In genomic region chr4:3202836-3203820, GRCh38 we compare ENCODE assay signal across 8 cellular contexts. TPM values are rescaled to one million over a fixed set of nuclear protein-coding genes. Genes with fewer than 3 reads are reported as not detected.
DNase-seq lines count a peak whose midpoint lies in the region; ATAC-seq and TF ChIP-seq lines count a peak whose summit lies in the region.

No MANE protein-coding gene starts in this region.

- H3K27ac Mint-ChIP-seq in activated naive CD4-positive, alpha-beta T cell treated with anti-CD3 and anti-CD28 coated beads, Interleukin-2, amount 50 U/mL, for 72 hours, result peak overlapping the region; percentile 89
- peak overlapping the region; percentile 55 to 94 (median 84) for H3K27ac Mint-ChIP-seq in naive thymus-derived CD4-positive, alpha-beta T cell
- no peak overlapping the region; the same call in 1 of the 2 replicates for H3K27ac Mint-ChIP-seq in GM23338

- no peak for TF ChIP-seq EP300 in transverse colon (IDR thresholded peaks at IDR 0.05; ENCODE audit: low read depth)

- POLR2A ChIA-PET in naive thymus-derived CD4-positive, alpha-beta T cell (lab: Charles Lee), result interaction anchor here (0.6 to 1.5 kb wide), 6 partner anchors 9 to 1208 kb away, joined by 3 to 5 read pairs (median 4); no protein-coding TSS in a partner anchor

- no peaks in the 10 kb centered on the region for H3K79me2 ChIP-seq in GM23338 (replicated peaks; ENCODE audit: insufficient read depth)

- no peak for TF ChIP-seq CTCF in transverse colon (IDR thresholded peaks at IDR 0.05)
- TF ChIP-seq CTCF in brain microvascular endothelial cell (IDR thresholded peaks at IDR 0.05; ENCODE audit: low read depth, low read length, missing control alignments), result no peak
- TF ChIP-seq CTCF in GM23338 (conservative IDR thresholded peaks at IDR 0.05; ENCODE audit: low read depth in 2 of 2), result no peak

- no peak for TF ChIP-seq POLR2A in transverse colon (IDR thresholded peaks at IDR 0.05)

- H3K36me3 ChIP-seq in naive thymus-derived CD4-positive, alpha-beta T cell (ENCODE audit: control insufficient read depth in 2 of 3, insufficient read depth in 3 of 3, low read length in 3 of 3), result peaks cover 0 to 32% (median under 1%) of the 10 kb centered on the region in 3 experiments
- H3K36me3 ChIP-seq in transverse colon (peaks cover 0 to 25% (median 9%) of the 10 kb centered on the region in 4 donors), brain microvascular endothelial cell (replicated peaks) (peaks cover 15% of the 10 kb centered on the region), GM23338 (ENCODE audit: insufficient read depth) (peaks cover 35% of the 10 kb centered on the region)

- H3F3A ChIP-seq in GM23338 (replicated peaks; ENCODE audit: low read depth), result no peaks in the 10 kb centered on the region

- H3K9me3 ChIP-seq in naive thymus-derived CD4-positive, alpha-beta T cell (ENCODE audit: control insufficient read depth in 2 of 3, low read length in 3 of 3), result no peaks in the 10 kb centered on the region
- H3K9me3 ChIP-seq in transverse colon, result no peaks in the 10 kb centered on the region

- H3K9me3 Mint-ChIP-seq in activated naive CD4-positive, alpha-beta T cell treated with anti-CD3 and anti-CD28 coated beads, Interleukin-2, amount 50 U/mL, for 72 hours, result no peaks in the 10 kb centered on the region
- H3K9me3 Mint-ChIP-seq in naive thymus-derived CD4-positive, alpha-beta T cell, result no peaks in the 10 kb centered on the region
- no peaks in the 10 kb centered on the region; the same call in 2 of the 3 replicates for H3K9me3 Mint-ChIP-seq in GM23338

- no peak overlapping the region for H3K27ac ChIP-seq in naive thymus-derived CD4-positive, alpha-beta T cell (ENCODE audit: low read depth, low read length)
- peak overlapping the region; percentile 45 to 73 (median 68) for H3K27ac ChIP-seq in transverse colon
- H3K27ac ChIP-seq in brain microvascular endothelial cell, result no peak overlapping the region
- H3K27ac ChIP-seq in GM23338 (ENCODE audit: low read depth), result no peak overlapping the region

- no peaks in the 10 kb centered on the region; the same call in 1 of the 2 replicates for H4K20me1 ChIP-seq in GM23338 (replicated peaks; ENCODE audit: insufficient read depth)

- peak overlapping the region; percentile 73 to 88 (median 82) for H3K4me3 Mint-ChIP-seq in naive thymus-derived CD4-positive, alpha-beta T cell
- H3K4me3 Mint-ChIP-seq in GM23338, result no peak overlapping the region

- H3K4me2 ChIP-seq in GM23338, result no peak overlapping the region

- peak; percentile 31 to 43 for ATAC-seq in activated naive CD4-positive, alpha-beta T cell treated with anti-CD3 and anti-CD28 coated beads, Interleukin-2, amount 50 U/mL, for 72 hours
- peak; percentile 20 for ATAC-seq in naive thymus-derived CD4-positive, alpha-beta T cell
- ATAC-seq in GM23338, result no peak

- H3K9me2 ChIP-seq in GM23338 (ENCODE audit: insufficient read depth), result no peaks in the 10 kb centered on the region

- H3K4me1 ChIP-seq in naive thymus-derived CD4-positive, alpha-beta T cell (ENCODE audit: control insufficient read depth in 2 of 2, insufficient read depth in 2 of 2, low read length in 2 of 2), result peaks cover 30 to 31% of the 10 kb centered on the region in 2 donors
- H3K4me1 ChIP-seq in transverse colon (peaks cover 6 to 26% (median 11%) of the 10 kb centered on the region in 4 donors), GM23338 (ENCODE audit: insufficient read depth) (no peaks in the 10 kb centered on the region)

- H3K36me3 Mint-ChIP-seq in activated naive CD4-positive, alpha-beta T cell treated with anti-CD3 and anti-CD28 coated beads, Interleukin-2, amount 50 U/mL, for 72 hours, result peaks cover 17 to 21% of the 10 kb centered on the region in 2 donors
- peaks cover 11 to 33% (median 19%) of the 10 kb centered on the region in 5 donors for H3K36me3 Mint-ChIP-seq in naive thymus-derived CD4-positive, alpha-beta T cell
- H3K36me3 Mint-ChIP-seq in GM23338 (ENCODE audit: low read depth), result peaks cover 25% of the 10 kb centered on the region

- DNase-seq in activated CD4-positive, alpha-beta T cell treated with anti-CD3 and anti-CD28 coated beads for 4 hours, result peak; percentile 29 to 37
- no peak for DNase-seq in activated CD4-positive, alpha-beta T cell treated with anti-CD3 and anti-CD28 coated beads for 1 hour
- DNase-seq in activated naive CD4-positive, alpha-beta T cell treated with anti-CD3 and anti-CD28 coated beads, Interleukin-2, amount 50 U/mL, for 72 hours (ENCODE audit: low spot score in 2 of 2), result peak in 1 of 2 donors; percentile 26
- peak in 2 of 9 donors; percentile 18 to 32 for DNase-seq in naive thymus-derived CD4-positive, alpha-beta T cell
- no peak for DNase-seq in transverse colon
- no peak for DNase-seq in brain microvascular endothelial cell
- DNase-seq in GM23338 (ENCODE audit: low spot score), result no peak
- DNase-seq in NCI-H82 (lab: John Stamatoyannopoulos, UW), result no peak

- WGBS in transverse colon (ENCODE audit: low coverage in 1 of 2), 2 donors, result 50 to 73% methylated on average over 10 to 22 of the region's 22 CpGs

- no peaks in the 10 kb centered on the region for H3K27me3 Mint-ChIP-seq in naive thymus-derived CD4-positive, alpha-beta T cell
- H3K27me3 Mint-ChIP-seq in GM23338 (ENCODE audit: insufficient read depth, low read depth, poor library complexity), result peaks cover 4% of the 10 kb centered on the region

- H3K27me3 ChIP-seq in naive thymus-derived CD4-positive, alpha-beta T cell (ENCODE audit: control insufficient read depth in 2 of 2, insufficient read depth in 2 of 2, low read length in 2 of 2), result no peaks in the 10 kb centered on the region
- H3K27me3 ChIP-seq in transverse colon (no peaks in the 10 kb centered on the region), brain microvascular endothelial cell (replicated peaks) (no peaks in the 10 kb centered on the region), GM23338 (ENCODE audit: insufficient read depth) (no peaks in the 10 kb centered on the region)

- peaks cover 21 to 71% (median 48%) of the 10 kb centered on the region in 7 donors for H3K4me1 Mint-ChIP-seq in naive thymus-derived CD4-positive, alpha-beta T cell
- H3K4me1 Mint-ChIP-seq in GM23338, result no peaks in the 10 kb centered on the region

- intact Hi-C loops in naive thymus-derived CD4-positive, alpha-beta T cell (cut with micrococcal nuclease), result loop anchor here (1.0 to 10.0 kb wide), 7 partner anchors 9 to 752 kb away; partner anchors contain the start of gene RGS12 (in 1 of the 2)
- intact Hi-C loops in transverse colon (cut with DNase I; ENCODE audit: low total_unique reads), result no loop called here

- CTCF ChIA-PET in naive thymus-derived CD4-positive, alpha-beta T cell (lab: Charles Lee), result interaction anchor here (3.5 kb wide), 1 partner anchor 9 kb away, joined by 19 read pairs; no protein-coding TSS in a partner anchor

- peak overlapping the region; percentile 34 for H3K4me3 ChIP-seq in naive thymus-derived CD4-positive, alpha-beta T cell (ENCODE audit: low read length)
- H3K4me3 ChIP-seq in transverse colon (no peak overlapping the region), brain microvascular endothelial cell (ENCODE audit: low read depth, low read length) (no peak overlapping the region), GM23338 (no peak overlapping the region)

- no peak overlapping the region for H2AFZ ChIP-seq in GM23338

- in situ Hi-C loops in transverse colon (cut with MboI; ENCODE audit: low pct_ligation_motif_present in 1 of 4, low pct_unique_long_range_greater_than_20kb in 1 of 4, low sequenced_read_pairs in 3 of 4) (loop anchor here in 1 of 4 donors (25.0 kb wide), 1 partner anchor 234 kb away; the partner anchor contains the start of gene HGFAC), brain microvascular endothelial cell (cut with HindIII; ENCODE audit: low pct_ligation_motif_present, low sequenced_read_pairs) (no loop called here)

TF ChIP-seq in GM23338, 12 proteins besides CTCF, POLR2A, EP300 and RAD21:
- no peak for TF ChIP-seq EZH2phosphoT487 (IDR thresholded peaks at IDR 0.05; ENCODE audit: unreplicated experiment)
- no peak for TF ChIP-seq CREB1 (CRISPR knock-in tag; IDR thresholded peaks at IDR 0.05; ENCODE audit: low read depth)
- TF ChIP-seq ZNF331 (CRISPR knock-in tag; IDR thresholded peaks at IDR 0.05; ENCODE audit: low read depth), result no peak

RNA-seq across cellular contexts. Expression of gene MSANTD1, which starts 45.8 kb away (rescaled TPM):
- 1 to 10 TPM in 1 of 2 donors, under 1 TPM in 1; 0.48 to 1.6 TPM for total RNA-seq in activated naive CD4-positive, alpha-beta T cell treated with anti-CD3 and anti-CD28 coated beads, Interleukin-2, amount 50 U/mL, for 72 hours
- 1 to 10 TPM; 1.4 to 2.7 (median 2.3) TPM for total RNA-seq in naive thymus-derived CD4-positive, alpha-beta T cell
- polyA plus RNA-seq in naive thymus-derived CD4-positive, alpha-beta T cell, result not detected
- 1 to 10 TPM in 1 of 4 donors, under 1 TPM in 2, not detected in 1; 0.68 to 1.3 (median 0.80) TPM for total RNA-seq in transverse colon
- total RNA-seq in GM23338 (2014; rRNA removed; shearing (Covaris generic)), result 1.0 and 1.2 TPM in 2 replicates
- polyA plus RNA-seq in GM23338 (2016; fragmentation: Nextera tagmentation; extraction: Ambion mirVana), result 0.29 and 0.31 TPM in 2 replicates

Comparison
In these comparisons a context has a peak if more than half of its experiments do, and no peak if none do; other contexts are left out.
1. DNase-seq: peak in activated CD4-positive, alpha-beta T cell treated with anti-CD3 and anti-CD28 coated beads for 4 hours (2 of 2); none in activated CD4-positive, alpha-beta T cell treated with anti-CD3 and anti-CD28 coated beads for 1 hour (single experiment), transverse colon (single experiment), brain microvascular endothelial cell (single experiment), GM23338 (single experiment) and NCI-H82 (single experiment).
2. H3K27ac ChIP-seq: peak in transverse colon (4 of 4); none in naive thymus-derived CD4-positive, alpha-beta T cell (single experiment), brain microvascular endothelial cell (single experiment) and GM23338 (single experiment).